Comparison of ENCODE assay signal across 1 cellular context in the genomic region with DNA sequence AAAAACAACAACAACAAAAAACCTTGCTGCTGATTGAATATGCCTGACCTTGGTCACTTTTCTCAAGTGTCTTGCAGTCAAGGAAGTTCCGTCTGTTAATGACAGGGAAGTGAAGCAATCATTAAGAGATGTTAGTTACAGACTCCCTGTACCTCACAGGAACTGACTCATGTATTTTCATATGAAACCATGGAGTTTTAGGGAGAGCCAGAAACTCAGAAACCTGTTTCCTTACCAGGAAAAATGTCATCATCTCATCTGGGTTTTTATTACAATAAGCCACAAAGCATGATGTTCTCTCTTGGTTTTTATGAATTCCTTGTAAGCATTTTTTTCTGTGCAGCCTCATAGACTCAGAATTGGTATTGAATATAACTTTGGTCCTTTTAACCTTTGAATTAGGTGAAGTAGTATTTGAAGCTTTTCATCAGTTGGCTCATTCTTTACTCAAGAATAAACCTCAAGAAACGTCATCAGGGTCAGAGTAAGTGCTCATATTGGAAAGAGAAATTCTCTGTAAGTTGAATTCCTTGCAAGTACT.
TF ChIP-seq lines count a peak whose summit lies in the region.

No MANE protein-coding gene starts in this region.

TF ChIP-seq in WTC11, 78 proteins besides CTCF, POLR2A, EP300 and RAD21 (continued from another document):
- TF ChIP-seq ZBTB43 (CRISPR knock-in tag; IDR thresholded peaks at IDR 0.05) (no peak), RELA (CRISPR knock-in tag; IDR thresholded peaks at IDR 0.05; ENCODE audit: borderline replicate concordance) (no peak)
